In genomic region chr12:49187184-49187583, GRCh38 we compare ENCODE assay signal across 9 cellular contexts. TPM values are rescaled to one million over a fixed set of nuclear protein-coding genes. Genes with fewer than 3 reads are reported as not detected.
DNase-seq lines count a peak whose midpoint lies in the region; ATAC-seq, FAIRE-seq and TF ChIP-seq lines count a peak whose summit lies in the region.
"Had no signal": no experiment of that assay in that cellular context is flagged by ENCODE, and none has a peak within 500 bp of the region (broad histone marks: within the 10 kb centered on the region; RNA-seq: fewer than 3 reads in every experiment).

No MANE protein-coding gene starts in this region.

- H3K4me1 ChIP-seq in HepG2 (ENCODE audit: insufficient read depth, low read length) (no peaks in the 10 kb centered on the region; the same call in 1 of the 2 replicates), right lobe of liver (peaks cover 0 to 8% (median 0%) of the 10 kb centered on the region in 4 donors), esophagus muscularis mucosa (peaks cover 16 to 42% (median 34%) of the 10 kb centered on the region in 4 donors)

- in situ Hi-C loops in HepG2 (cut with HindIII; ENCODE audit: extremely low pct_ligation_motif_present, low pct_unique_long_range_greater_than_20kb) (no loop called here), SK-MEL-5 (cut with HindIII; ENCODE audit: low pct_unique_long_range_greater_than_20kb, low sequenced_read_pairs) (no loop called here)

- no peak overlapping the region for H2AFZ ChIP-seq in HepG2 (ENCODE audit: low read length)

- H3K27me3 Mint-ChIP-seq in naive B cell: no peaks in the 10 kb centered on the region
- no peaks in the 10 kb centered on the region for H3K27me3 Mint-ChIP-seq in stimulated activated naive CD8-positive, alpha-beta T cell treated with anti-CD3 and anti-CD28 coated beads, Interleukin-15, amount 100 ng/mL, for 72 hours

- WGBS in HepG2 (ENCODE audit: low lambda C conversion rate): 63% methylated on average over 5 of the region's 5 CpGs
- 49% methylated on average over 5 of the region's 5 CpGs for WGBS in right lobe of liver (ENCODE audit: insufficient coverage, low coverage, low lambda C conversion rate, missing lambda C conversion rate)
- WGBS in esophagus muscularis mucosa: 4% methylated on average over 5 of the region's 5 CpGs

- H3K4me2 ChIP-seq in HepG2 (ENCODE audit: low read depth, low read length): no peak overlapping the region

- ATAC-seq in HepG2: no peak
- no peak for ATAC-seq in right lobe of liver
- ATAC-seq in naive B cell (ENCODE audit: low read depth in 2 of 2): no peak
- ATAC-seq in GM21786 (IDR thresholded peaks at IDR 0.05; ENCODE audit: unreplicated experiment): no peak
- no peak for ATAC-seq in stimulated activated naive CD8-positive, alpha-beta T cell treated with anti-CD3 and anti-CD28 coated beads, Interleukin-15, amount 100 ng/mL, for 72 hours

- H3K27me3 ChIP-seq in HepG2 (ENCODE audit: control insufficient read depth in 1 of 2, insufficient read depth in 2 of 2, low read length in 2 of 2) (peaks cover 3 to 13% of the 10 kb centered on the region in 2 experiments; a peak in 3 of 5 replicates), right lobe of liver (no peaks in the 10 kb centered on the region), esophagus muscularis mucosa (no peaks in the 10 kb centered on the region)

- H3K36me3 ChIP-seq in HepG2 (replicated peaks in 1 of 2; ENCODE audit: control insufficient read depth in 1 of 2, insufficient read depth in 2 of 2, low read length in 2 of 2): no peaks in the 10 kb centered on the region
- H3K36me3 ChIP-seq in right lobe of liver: no peaks in the 10 kb centered on the region
- peaks cover 23 to 35% (median 31%) of the 10 kb centered on the region in 4 donors for H3K36me3 ChIP-seq in esophagus muscularis mucosa

- H3K79me2 ChIP-seq in HepG2 (ENCODE audit: insufficient read depth, low read length): no peaks in the 10 kb centered on the region

- BruUV-seq in HepG2 (replicated peaks; lab: Mats Ljungman, UMichigan): TSS peak; percentile 61

- H3K9me3 Mint-ChIP-seq in naive B cell: no peaks in the 10 kb centered on the region
- H3K9me3 Mint-ChIP-seq in stimulated activated naive CD8-positive, alpha-beta T cell treated with anti-CD3 and anti-CD28 coated beads, Interleukin-15, amount 100 ng/mL, for 72 hours: no peaks in the 10 kb centered on the region

- no peak overlapping the region for H3K9ac ChIP-seq in HepG2 (ENCODE audit: insufficient read depth, low read depth, low read length)

- H3K4me3 ChIP-seq in HepG2 (replicated peaks in 1 of 3; ENCODE audit: insufficient read depth in 1 of 3, low read depth in 2 of 3, low read length in 3 of 3) (no peak overlapping the region), right lobe of liver (peak overlapping the region in 1 of 3 donors; percentile 53), esophagus muscularis mucosa (peak overlapping the region; percentile 78 to 96 (median 91))

- peak overlapping the region in 5 of 6 donors; percentile 37 to 99 (median 99) for H3K27ac Mint-ChIP-seq in naive B cell
- H3K27ac Mint-ChIP-seq in stimulated activated naive CD8-positive, alpha-beta T cell treated with anti-CD3 and anti-CD28 coated beads, Interleukin-15, amount 100 ng/mL, for 72 hours: no peak overlapping the region

- CTCF ChIA-PET in HepG2 (lab: Yijun Ruan, JAX; ENCODE audit: low intra/inter-chr PET ratio, low total read pairs): no interaction called here

- POLR2A ChIA-PET in HepG2 (lab: Yijun Ruan, JAX): no interaction called here

- TF ChIP-seq EP300 in HepG2 (IDR thresholded peaks at IDR 0.05; ENCODE audit: low read depth in 2 of 2, low read length in 2 of 2) (no peak), HepG2 (CRISPR knock-in tag; IDR thresholded peaks at IDR 0.05; ENCODE audit: borderline replicate concordance) (no peak), esophagus muscularis mucosa (IDR thresholded peaks at IDR 0.05) (no peak)

- intact Hi-C loops in HepG2 (cut with micrococcal nuclease; ENCODE audit: unreplicated experiment): no loop called here
- intact Hi-C loops in right lobe of liver (cut with DNase I): no loop called here
- intact Hi-C loops in esophagus muscularis mucosa (cut with DNase I): no loop called here

- DNase-seq in HepG2 (ENCODE audit: low spot score) (no peak), right lobe of liver (no peak), SK-MEL-5 (ENCODE audit: low read depth, low spot score) (peak; percentile 81), esophagus muscularis mucosa (ENCODE audit: extremely low spot score) (peak; percentile 93), naive B cell (no peak), GDM1 (lab: John Stamatoyannopoulos, UW) (no peak)
- DNase-seq in stimulated activated naive CD8-positive, alpha-beta T cell treated with anti-CD3 and anti-CD28 coated beads, Interleukin-15, amount 100 ng/mL, for 72 hours: no peak

- no peak for FAIRE-seq in HepG2 (lab: Jason Lieb, UNC)
- FAIRE-seq: GM18507 had no signal

- no peaks in the 10 kb centered on the region for H4K20me1 ChIP-seq in HepG2 (ENCODE audit: insufficient read depth, low read length)

- H3K9me3 ChIP-seq in HepG2 (ENCODE audit: low read length) (no peaks in the 10 kb centered on the region), right lobe of liver (no peaks in the 10 kb centered on the region), esophagus muscularis mucosa (no peaks in the 10 kb centered on the region)

- TF ChIP-seq CTCF in HepG2 (CRISPR knock-in tag; IDR thresholded peaks at IDR 0.05) (no peak), right lobe of liver (IDR thresholded peaks at IDR 0.05) (no peak), esophagus muscularis mucosa (IDR thresholded peaks at IDR 0.05) (no peak)

- no peak for TF ChIP-seq POLR2A in HepG2 (IDR thresholded peaks at IDR 0.05; ENCODE audit: insufficient read depth in 1 of 2, low read depth in 2 of 2, low read length in 2 of 2)
- no peak for TF ChIP-seq POLR2A in right lobe of liver (IDR thresholded peaks at IDR 0.05)
- no peak for TF ChIP-seq POLR2A in esophagus muscularis mucosa (IDR thresholded peaks at IDR 0.05; ENCODE audit: low read depth)

- H3K36me3 Mint-ChIP-seq in naive B cell: peaks cover 16% of the 10 kb centered on the region in 2 donors

- peak overlapping the region in 6 of 8 donors; percentile 3 to 100 (median 92) for H3K4me3 Mint-ChIP-seq in naive B cell
- no peak overlapping the region for H3K4me3 Mint-ChIP-seq in stimulated activated naive CD8-positive, alpha-beta T cell treated with anti-CD3 and anti-CD28 coated beads, Interleukin-15, amount 100 ng/mL, for 72 hours

- H3K4me1 Mint-ChIP-seq in naive B cell: peaks cover 0 to 27% (median 4%) of the 10 kb centered on the region in 3 donors
- peaks cover 19% of the 10 kb centered on the region for H3K4me1 Mint-ChIP-seq in stimulated activated naive CD8-positive, alpha-beta T cell treated with anti-CD3 and anti-CD28 coated beads, Interleukin-15, amount 100 ng/mL, for 72 hours

- H3K27ac ChIP-seq in HepG2 (ENCODE audit: extremely low read length, insufficient read depth, low read length): no peak overlapping the region
- H3K27ac ChIP-seq in right lobe of liver: no peak overlapping the region
- H3K27ac ChIP-seq in esophagus muscularis mucosa (replicated peaks in 1 of 4): peak overlapping the region; percentile 95 to 100 (median 98)

- no peak for TF ChIP-seq RAD21 in HepG2 (CRISPR knock-in tag; IDR thresholded peaks at IDR 0.05)

RNA-seq across cellular contexts. Expression of gene TUBA1A, which starts 1.7 kb away (rescaled TPM):
- 20.7 and 24.4 TPM in 2 replicates for total RNA-seq in HepG2 (2016; rRNA removed; fragmentation: Illumina TruSeq; extraction: Trizol)
- total RNA-seq in HepG2 (2016; cell fraction: cytosol; rRNA removed; fragmentation: Illumina TruSeq; extraction: Trizol; ENCODE audit: low read depth): 1.2 and 1.9 TPM in 2 replicates
- total RNA-seq in HepG2 (2016; cell fraction: insoluble cytoplasmic fraction; rRNA removed; fragmentation: Illumina TruSeq; extraction: Trizol): 21.8 and 22.6 TPM in 2 replicates
- total RNA-seq in HepG2 (2016; cell fraction: membrane; rRNA removed; fragmentation: Illumina TruSeq; extraction: Trizol): 2.5 and 3.1 TPM in 2 replicates
- 9.7 and 10.8 TPM in 2 replicates for total RNA-seq in HepG2 (2016; cell fraction: nucleus; rRNA removed; fragmentation: Illumina TruSeq; extraction: Trizol)
- polyA plus RNA-seq in HepG2 (2011; rRNA removed): 24.8 and 35.5 TPM in 2 replicates
- 29.2 and 42.3 TPM in 2 replicates for polyA plus RNA-seq in HepG2 (2011; cell fraction: cytosol; rRNA removed)
- polyA plus RNA-seq in HepG2 (2011; cell fraction: nucleus; rRNA removed): 8.6 and 13.4 TPM in 2 replicates
- 2.2 and 4.9 TPM in 2 replicates for polyA plus RNA-seq in HepG2 (2012)
- polyA plus RNA-seq in HepG2 (2016; cell fraction: cytosol; fragmentation: Illumina TruSeq; extraction: Trizol; ENCODE audit: low read depth): 1.6 and 1.7 TPM in 2 replicates
- 19.5 and 22.1 TPM in 2 replicates for polyA plus RNA-seq in HepG2 (2016; cell fraction: insoluble cytoplasmic fraction; fragmentation: Illumina TruSeq; extraction: Trizol; ENCODE audit: low read depth)
- polyA plus RNA-seq in HepG2 (2016; cell fraction: membrane; fragmentation: Illumina TruSeq; extraction: Trizol; ENCODE audit: low read depth): 1.7 and 1.8 TPM in 2 replicates
- 9.8 and 11.3 TPM in 2 replicates for polyA plus RNA-seq in HepG2 (2016; cell fraction: nucleus; fragmentation: Illumina TruSeq; extraction: Trizol; ENCODE audit: insufficient read depth, low read depth)
- 18.9 and 36.9 TPM in 2 replicates for polyA minus RNA-seq in HepG2 (2011; rRNA and poly(A)+ RNA removed; ENCODE audit: low replicate concordance)
- polyA minus RNA-seq in HepG2 (2011; cell fraction: cytosol; rRNA and poly(A)+ RNA removed): 7.2 and 13.3 TPM in 2 replicates
- 3.5 and 6.6 TPM in 2 replicates for polyA minus RNA-seq in HepG2 (2011; cell fraction: nucleus; rRNA and poly(A)+ RNA removed)
- total RNA-seq in right lobe of liver: 10 to 100 TPM in 2 of 6 experiments, 1 to 10 TPM in 4; 3.8 to 18.9 (median 5.8) TPM
- 147 and 170 TPM in 2 replicates for total RNA-seq in SK-MEL-5 (2014; rRNA removed; shearing (Covaris generic))
- polyA plus RNA-seq in SK-MEL-5 (2015; cell fraction: cytosol; rRNA removed): 162 and 192 TPM in 2 replicates
- polyA plus RNA-seq in SK-MEL-5 (2015; cell fraction: nucleus; rRNA removed): 59.3 and 74.0 TPM in 2 replicates
- total RNA-seq in esophagus muscularis mucosa: 1,000 to 10,000 TPM in 2 of 4 donors, 100 to 1,000 TPM in 2; 534 to 1,110 (median 887) TPM
- polyA plus RNA-seq in naive B cell (ENCODE audit: low read depth in 6 of 6): 100 to 1,000 TPM; 272 to 383 (median 304) TPM

RNA-seq across cellular contexts. Expression of gene TUBA1B, which starts 56.0 kb away (rescaled TPM):
- total RNA-seq in HepG2 (2016; rRNA removed; fragmentation: Illumina TruSeq; extraction: Trizol) (1,275 and 1,742 TPM in 2 replicates), right lobe of liver (100 to 1,000 TPM in 5 of 6 experiments, 10 to 100 TPM in 1; 90.3 to 370 (median 174) TPM), esophagus muscularis mucosa (1,000 to 10,000 TPM in 1 of 4 donors, 100 to 1,000 TPM in 3; 739 to 1,057 (median 846) TPM)
- total RNA-seq in HepG2 (2016; cell fraction: cytosol; rRNA removed; fragmentation: Illumina TruSeq; extraction: Trizol; ENCODE audit: low read depth): 206 and 211 TPM in 2 replicates
- 1,254 and 1,746 TPM in 2 replicates for total RNA-seq in HepG2 (2016; cell fraction: insoluble cytoplasmic fraction; rRNA removed; fragmentation: Illumina TruSeq; extraction: Trizol)
- total RNA-seq in HepG2 (2016; cell fraction: membrane; rRNA removed; fragmentation: Illumina TruSeq; extraction: Trizol): 303 and 313 TPM in 2 replicates
- 412 and 422 TPM in 2 replicates for total RNA-seq in HepG2 (2016; cell fraction: nucleus; rRNA removed; fragmentation: Illumina TruSeq; extraction: Trizol)
- polyA plus RNA-seq in HepG2 (2011; rRNA removed) (1,008 and 1,353 TPM in 2 replicates), naive B cell (ENCODE audit: low read depth in 6 of 6) (100 to 1,000 TPM; 355 to 614 (median 402) TPM)
- polyA plus RNA-seq in HepG2 (2011; cell fraction: cytosol; rRNA removed): 1,199 and 1,413 TPM in 2 replicates
- polyA plus RNA-seq in HepG2 (2011; cell fraction: nucleus; rRNA removed): 271 and 295 TPM in 2 replicates
- polyA plus RNA-seq in HepG2 (2012): 414 and 527 TPM in 2 replicates
- 236 and 258 TPM in 2 replicates for polyA plus RNA-seq in HepG2 (2016; cell fraction: cytosol; fragmentation: Illumina TruSeq; extraction: Trizol; ENCODE audit: low read depth)
- 2,014 and 2,064 TPM in 2 replicates for polyA plus RNA-seq in HepG2 (2016; cell fraction: insoluble cytoplasmic fraction; fragmentation: Illumina TruSeq; extraction: Trizol; ENCODE audit: low read depth)
- 268 and 293 TPM in 2 replicates for polyA plus RNA-seq in HepG2 (2016; cell fraction: membrane; fragmentation: Illumina TruSeq; extraction: Trizol; ENCODE audit: low read depth)
- 567 and 603 TPM in 2 replicates for polyA plus RNA-seq in HepG2 (2016; cell fraction: nucleus; fragmentation: Illumina TruSeq; extraction: Trizol; ENCODE audit: insufficient read depth, low read depth)
- polyA minus RNA-seq in HepG2 (2011; rRNA and poly(A)+ RNA removed; ENCODE audit: low replicate concordance): 2,124 and 7,641 TPM in 2 replicates
- 381 and 450 TPM in 2 replicates for polyA minus RNA-seq in HepG2 (2011; cell fraction: cytosol; rRNA and poly(A)+ RNA removed)
- 183 and 194 TPM in 2 replicates for polyA minus RNA-seq in HepG2 (2011; cell fraction: nucleus; rRNA and poly(A)+ RNA removed)
- 1,958 and 1,976 TPM in 2 replicates for total RNA-seq in SK-MEL-5 (2014; rRNA removed; shearing (Covaris generic))
- 2,389 and 2,410 TPM in 2 replicates for polyA plus RNA-seq in SK-MEL-5 (2015; cell fraction: cytosol; rRNA removed)
- 508 and 518 TPM in 2 replicates for polyA plus RNA-seq in SK-MEL-5 (2015; cell fraction: nucleus; rRNA removed)

Comparison
In these comparisons a context has a peak if more than half of its experiments do, and no peak if none do; other contexts are left out.
1. DNase-seq: peak in SK-MEL-5 (single experiment) and esophagus muscularis mucosa (single experiment); none in HepG2 (single experiment), right lobe of liver (0 of 3), naive B cell (single experiment), GDM1 (single experiment) and stimulated activated naive CD8-positive, alpha-beta T cell treated with anti-CD3 and anti-CD28 coated beads, Interleukin-15, amount 100 ng/mL, for 72 hours (0 of 2).
2. H3K27ac ChIP-seq: peak in esophagus muscularis mucosa (4 of 4); none in HepG2 (single experiment) and right lobe of liver (0 of 3).
3. H3K4me3 ChIP-seq: peak in esophagus muscularis mucosa (4 of 4); none in HepG2 (0 of 3).
4. H3K27ac Mint-ChIP-seq: peak in naive B cell (5 of 6); none in stimulated activated naive CD8-positive, alpha-beta T cell treated with anti-CD3 and anti-CD28 coated beads, Interleukin-15, amount 100 ng/mL, for 72 hours (0 of 2).
5. H3K4me3 Mint-ChIP-seq: peak in naive B cell (6 of 8); none in stimulated activated naive CD8-positive, alpha-beta T cell treated with anti-CD3 and anti-CD28 coated beads, Interleukin-15, amount 100 ng/mL, for 72 hours (0 of 2).